9 cellular contexts compared by ENCODE assay signal in genomic region chr3:184813357-184813756, GRCh38. TPM values are rescaled to one million over a fixed set of nuclear protein-coding genes. Genes with fewer than 3 reads are reported as not detected.
A peak's percentile ranks its signal among the peaks of the same experiment; 100 is the strongest.
DNase-seq lines count a peak whose midpoint lies in the region; ATAC-seq and TF ChIP-seq lines count a peak whose summit lies in the region.
"Had no signal": no experiment of that assay in that cellular context is flagged by ENCODE, and none has a peak within 500 bp of the region (broad histone marks: within the 10 kb centered on the region; RNA-seq: fewer than 3 reads in every experiment).

No MANE protein-coding gene starts in this region.

- BruUV-seq in PC-9 (replicated peaks; lab: Mats Ljungman, UMichigan): no TSS peak

- H3K4me2 ChIP-seq in SK-N-SH (peak overlapping the region; percentile 95), PC-9 (peak overlapping the region; percentile 86)

- no peaks in the 10 kb centered on the region; the same call in 1 of the 2 replicates for H4K20me1 ChIP-seq in SK-N-SH (ENCODE audit: insufficient read depth)
- H4K20me1 ChIP-seq in PC-9 (ENCODE audit: insufficient read depth): no peaks in the 10 kb centered on the region

- no peak for TF ChIP-seq EP300 in SK-N-SH (IDR thresholded peaks at IDR 0.05; ENCODE audit: borderline replicate concordance in 1 of 2, low read depth in 1 of 2, low read length in 1 of 2)

- H3K36me3 ChIP-seq in SK-N-SH (replicated peaks in 1 of 2; ENCODE audit: control insufficient read depth in 1 of 2, insufficient read depth in 2 of 2, low read length in 1 of 2): peaks cover 3% of the 10 kb centered on the region in 2 experiments
- no peaks in the 10 kb centered on the region for H3K36me3 ChIP-seq in PC-9 (ENCODE audit: low read depth)
- no peaks in the 10 kb centered on the region for H3K36me3 ChIP-seq in gastrocnemius medialis

- H3K4me3 ChIP-seq in SK-N-SH (ENCODE audit: low read depth in 2 of 2, low read length in 1 of 2) (peak overlapping the region in 1 of 2 experiments; percentile 93; a peak in 2 of 4 replicates), PC-9 (peak overlapping the region; percentile 89; the same call in 1 of the 2 replicates), epithelial cell of proximal tubule (ENCODE audit: low read depth, low read length) (peak overlapping the region; percentile 94), gastrocnemius medialis (peak overlapping the region; percentile 70 to 87 (median 82))

- H3F3A ChIP-seq in SK-N-SH (replicated peaks; ENCODE audit: insufficient read depth): no peaks in the 10 kb centered on the region
- no peaks in the 10 kb centered on the region for H3F3A ChIP-seq in PC-9 (ENCODE audit: insufficient read depth, low read depth)

- H3K27ac ChIP-seq in SK-N-SH (ENCODE audit: low read depth in 2 of 2, low read length in 1 of 2) (no peak overlapping the region), PC-9 (no peak overlapping the region), gastrocnemius medialis (peak overlapping the region; percentile 89 to 94 (median 90))

- peaks cover 32% of the 10 kb centered on the region for H3K79me2 ChIP-seq in SK-N-SH (ENCODE audit: insufficient read depth)
- H3K79me2 ChIP-seq in PC-9 (ENCODE audit: low read depth): peaks cover 24% of the 10 kb centered on the region

- H2AFZ ChIP-seq in SK-N-SH (ENCODE audit: low read depth): no peak overlapping the region
- peak overlapping the region; percentile 97; the same call in 1 of the 2 replicates for H2AFZ ChIP-seq in PC-9

- CTCF ChIA-PET in SK-N-SH (lab: Yijun Ruan, JAX): interaction anchor here (1.0 to 3.3 kb wide), 4 partner anchors 9 to 252 kb away, joined by 5 to 17 read pairs (median 10); partner anchors contain the start of gene EPHB3
- CTCF ChIA-PET in PC-9 (lab: Charles Lee): interaction anchor here (0.6 kb wide), 1 partner anchor 30 kb away, joined by 4 read pairs; no protein-coding TSS in a partner anchor

- POLR2A ChIA-PET in SK-N-SH (lab: Yijun Ruan, JAX): no interaction called here
- POLR2A ChIA-PET in PC-9 (lab: Charles Lee; ENCODE audit: unreplicated experiment): interaction anchor here (0.7 to 0.8 kb wide), 2 partner anchors 17 to 34 kb away, joined by 4 to 6 read pairs; no protein-coding TSS in a partner anchor

- TF ChIP-seq POLR2A in gastrocnemius medialis (IDR thresholded peaks at IDR 0.05): no peak

- WGBS in SK-N-SH (ENCODE audit: low lambda C conversion rate): 79% methylated on average over 3 of the region's 3 CpGs

- no peaks in the 10 kb centered on the region for H3K27me3 ChIP-seq in SK-N-SH (ENCODE audit: insufficient read depth)
- H3K27me3 ChIP-seq in PC-9 (ENCODE audit: insufficient read depth, low read depth): no peaks in the 10 kb centered on the region
- H3K27me3 ChIP-seq in gastrocnemius medialis: no peaks in the 10 kb centered on the region

- no peak for ATAC-seq in SK-N-SH treated with all-trans-retinoic acid at 6 μM for 48 hours
- no peak for ATAC-seq in gastrocnemius medialis
- ATAC-seq in GM21619 (IDR thresholded peaks at IDR 0.05; ENCODE audit: unreplicated experiment): no peak

- TF ChIP-seq CTCF in SK-N-SH (IDR thresholded peaks at IDR 0.05) (no peak), PC-9 (conservative IDR thresholded peaks at IDR 0.05) (no peak), epithelial cell of proximal tubule (conservative IDR thresholded peaks at IDR 0.05; ENCODE audit: low read depth, low read length) (no peak), gastrocnemius medialis (IDR thresholded peaks at IDR 0.05 in 4 of 5, conservative IDR thresholded peaks at IDR 0.05 in 1 of 5) (no peak)

- intact Hi-C loops in PC-9 (cut with micrococcal nuclease; ENCODE audit: unreplicated experiment) (no loop called here), gastrocnemius medialis (cut with DNase I; ENCODE audit: low total_unique reads) (loop anchor here (10.0 kb wide), 4 partner anchors 799 to 1519 kb away; partner anchors contain the start of genes ABCC5, KLHL24 and TRA2B)

- in situ Hi-C loops in gastrocnemius medialis (cut with MboI; ENCODE audit: low sequenced_read_pairs in 4 of 4): loop anchor here in 1 of 4 donors (25.0 kb wide), 1 partner anchor 451 kb away; the partner anchor contains the start of genes CLCN2 and POLR2H

- TF ChIP-seq RAD21 in SK-N-SH (IDR thresholded peaks at IDR 0.05; ENCODE audit: low read length): no peak

- H3K9me3 ChIP-seq in SK-N-SH (no peaks in the 10 kb centered on the region), PC-9 (ENCODE audit: insufficient read depth, low read depth) (no peaks in the 10 kb centered on the region), gastrocnemius medialis (no peaks in the 10 kb centered on the region)

- DNase-seq in SK-N-SH (no peak), PC-9 (no peak), epithelial cell of proximal tubule (ENCODE audit: low read depth) (no peak), gastrocnemius medialis (no peak), nucleus accumbens (lab: John Stamatoyannopoulos, UW) (no peak), NCI-H1092 treated with DMSO at 0.1 percent for 48 hours (lab: John Stamatoyannopoulos, UW) (no peak)
- DNase-seq: erythroblast had no signal

- H3K4me1 ChIP-seq in SK-N-SH (ENCODE audit: control insufficient read depth in 1 of 2, insufficient read depth in 2 of 2, low read depth in 1 of 2, low read length in 1 of 2) (peaks cover 0 to 7% of the 10 kb centered on the region in 2 experiments; a peak in 3 of 4 replicates), PC-9 (replicated peaks; ENCODE audit: insufficient read depth) (peaks cover 17% of the 10 kb centered on the region), gastrocnemius medialis (peaks cover 48 to 53% of the 10 kb centered on the region in 2 donors)

- H3K9ac ChIP-seq in SK-N-SH: no peak overlapping the region

- H3K9me2 ChIP-seq in SK-N-SH (no peaks in the 10 kb centered on the region), PC-9 (ENCODE audit: insufficient read depth) (no peaks in the 10 kb centered on the region)

TF ChIP-seq in SK-N-SH, 30 proteins besides CTCF, POLR2A, EP300 and RAD21:
- TF ChIP-seq ELF1 (IDR thresholded peaks at IDR 0.05) (no peak), SMC3 (IDR thresholded peaks at IDR 0.05; ENCODE audit: low read depth, low read length) (no peak), TAF1 (IDR thresholded peaks at IDR 0.05; ENCODE audit: borderline replicate concordance, low read depth, low read length) (no peak), USF1 (IDR thresholded peaks at IDR 0.05; ENCODE audit: borderline replicate concordance, low read depth) (no peak)

TF ChIP-seq in SK-N-SH treated with all-trans-retinoic acid at 6 μM for 48 hours, 23 proteins besides CTCF, POLR2A, EP300 and RAD21:
- no peak for TF ChIP-seq ZNF8 (CRISPR knock-in tag; IDR thresholded peaks at IDR 0.05)
- no peak for TF ChIP-seq ZNF70 (CRISPR knock-in tag; IDR thresholded peaks at IDR 0.05)
- TF ChIP-seq SNAI2 (CRISPR knock-in tag; IDR thresholded peaks at IDR 0.05): no peak
- no peak for TF ChIP-seq ZC3H10 (CRISPR knock-in tag; IDR thresholded peaks at IDR 0.05)
- TF ChIP-seq ESRRG (CRISPR knock-in tag; IDR thresholded peaks at IDR 0.05): no peak
- no peak for TF ChIP-seq ZFP3 (CRISPR knock-in tag; IDR thresholded peaks at IDR 0.05)
- TF ChIP-seq TOX (CRISPR knock-in tag; IDR thresholded peaks at IDR 0.05; ENCODE audit: borderline replicate concordance): no peak
- no peak for TF ChIP-seq ISL1 (CRISPR knock-in tag; IDR thresholded peaks at IDR 0.05)
- TF ChIP-seq OSR1 (CRISPR knock-in tag; IDR thresholded peaks at IDR 0.05): no peak

RNA-seq across cellular contexts. Expression of gene VPS8, which starts 1.4 kb away (rescaled TPM):
- 12.8 and 15.9 TPM in 2 replicates for polyA plus RNA-seq in SK-N-SH (2012; rRNA removed)
- 11.0 and 11.7 TPM in 2 replicates for polyA plus RNA-seq in SK-N-SH (2012; cell fraction: cytosol; rRNA removed)
- 25.7 and 55.8 TPM in 2 replicates for polyA plus RNA-seq in SK-N-SH (2012; cell fraction: nucleus; rRNA removed)
- total RNA-seq in PC-9 (2021) (71.8 and 80.8 TPM in 2 replicates), epithelial cell of proximal tubule (13.2 and 16.7 TPM in 2 replicates), gastrocnemius medialis (10 to 100 TPM; 37.2 to 64.1 (median 51.2) TPM)

Comparison
In these comparisons a context has a peak if more than half of its experiments do, and no peak if none do; other contexts are left out.
1. H3K27ac ChIP-seq: peak in gastrocnemius medialis (4 of 4); none in SK-N-SH (0 of 2) and PC-9 (single experiment).